In the genomic region with DNA sequence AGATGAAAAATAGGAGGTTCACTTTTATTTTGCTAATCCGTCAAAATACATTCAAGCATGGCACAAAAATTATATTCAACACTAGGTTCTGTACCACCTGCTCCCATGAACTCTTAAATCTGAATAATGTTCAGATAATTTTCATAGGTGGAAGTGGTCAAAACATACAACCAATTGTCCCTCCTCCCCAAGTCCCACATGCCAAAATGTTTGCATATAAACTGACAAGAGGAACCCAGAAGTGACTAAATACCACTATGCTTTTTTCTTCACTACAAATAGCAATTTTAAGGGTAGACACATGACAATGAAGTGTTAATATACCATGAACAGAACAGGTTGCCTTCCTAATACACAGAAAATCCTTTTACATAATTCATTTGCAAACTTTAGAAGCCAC, we compare ENCODE assay signal across 14 cellular contexts. TPM values are rescaled to one million over a fixed set of nuclear protein-coding genes. Genes with fewer than 3 reads are reported as not detected.
DNase-seq lines count a peak whose midpoint lies in the region; ATAC-seq, FAIRE-seq and TF ChIP-seq lines count a peak whose summit lies in the region.
"Had no signal": no experiment of that assay in that cellular context is flagged by ENCODE, and none has a peak within 500 bp of the region (broad histone marks: within the 10 kb centered on the region; RNA-seq: fewer than 3 reads in every experiment).

No MANE protein-coding gene starts in this region.

- no peaks in the 10 kb centered on the region for H3K27me3 ChIP-seq in BLaER1
- no peaks in the 10 kb centered on the region for H3K27me3 ChIP-seq in HCT116 (ENCODE audit: insufficient read depth, low read length)
- no peaks in the 10 kb centered on the region for H3K27me3 ChIP-seq in astrocyte (ENCODE audit: insufficient read depth, low read length)
- no peaks in the 10 kb centered on the region for H3K27me3 ChIP-seq in uterus

- peaks cover 26% of the 10 kb centered on the region for H3K4me1 ChIP-seq in BLaER1
- H3K4me1 ChIP-seq in HCT116 (ENCODE audit: control insufficient read depth in 1 of 2, insufficient read depth in 2 of 2, low read length in 2 of 2): peaks cover 0 to 20% of the 10 kb centered on the region in 2 experiments; a peak in 2 of 4 replicates
- peaks cover 3% of the 10 kb centered on the region for H3K4me1 ChIP-seq in astrocyte (ENCODE audit: insufficient read depth, low read length)
- H3K4me1 ChIP-seq in uterus: peaks cover 0 to 4% of the 10 kb centered on the region in 2 donors

- H3K79me2 ChIP-seq in HCT116 (ENCODE audit: insufficient read depth, low read length): peaks cover 42% of the 10 kb centered on the region
- peaks cover 58% of the 10 kb centered on the region for H3K79me2 ChIP-seq in astrocyte (ENCODE audit: insufficient read depth, low read length)

- H3K27ac Mint-ChIP-seq in astrocyte (ENCODE audit: unreplicated experiment) (no peak overlapping the region), natural killer cell (peak overlapping the region; percentile 37 to 100)

- POLR2A ChIA-PET in HCT116 (lab: Charles Lee): no interaction called here

- H3K9me2 ChIP-seq in HCT116 (ENCODE audit: insufficient read depth): no peaks in the 10 kb centered on the region

- H4K20me1 ChIP-seq in BLaER1 (peaks cover 82% of the 10 kb centered on the region), HCT116 (ENCODE audit: insufficient read depth) (peaks cover 35% of the 10 kb centered on the region), astrocyte (ENCODE audit: insufficient read depth, low read length) (peaks cover 76% of the 10 kb centered on the region)

- H3K9me3 ChIP-seq in BLaER1 (no peaks in the 10 kb centered on the region), HCT116 (ENCODE audit: control insufficient read depth in 1 of 2, insufficient read depth in 1 of 2, low read depth in 1 of 2, low read length in 2 of 2) (no peaks in the 10 kb centered on the region), astrocyte (ENCODE audit: insufficient read depth, low read depth, low read length) (no peaks in the 10 kb centered on the region), uterus (no peaks in the 10 kb centered on the region)

- no TSS peak for BruUV-seq in HCT116 (replicated peaks; lab: Mats Ljungman, UMichigan)

- TF ChIP-seq POLR2A in HCT116 (IDR thresholded peaks at IDR 0.05; ENCODE audit: borderline replicate concordance, extremely low read depth, insufficient read depth, insufficient read length) (no peak), uterus (IDR thresholded peaks at IDR 0.05) (no peak)

- peaks cover 13% of the 10 kb centered on the region for H3K4me1 Mint-ChIP-seq in astrocyte (ENCODE audit: low read depth, unreplicated experiment)
- peaks cover 30 to 42% of the 10 kb centered on the region in 2 donors for H3K4me1 Mint-ChIP-seq in natural killer cell

- H3K4me3 Mint-ChIP-seq in astrocyte (ENCODE audit: unreplicated experiment) (peak overlapping the region; percentile 98), natural killer cell (no peak overlapping the region)

- no peak for FAIRE-seq in astrocyte (lab: Jason Lieb, UNC)
- FAIRE-seq: G401.6, urothelium cell line had no signal

- peaks cover 13% of the 10 kb centered on the region; the same call in 1 of the 2 replicates for H3K36me3 ChIP-seq in BLaER1
- 0 out of 4 replicates have a peak, but pooled peaks cover 0 to 3% of the 10 kb centered on the region in 2 experiments for H3K36me3 ChIP-seq in HCT116 (ENCODE audit: control insufficient read depth in 1 of 2, insufficient read depth in 2 of 2, low read length in 2 of 2)
- H3K36me3 ChIP-seq in astrocyte (ENCODE audit: insufficient read depth, low read length): peaks cover 8% of the 10 kb centered on the region
- H3K36me3 ChIP-seq in uterus: no peaks in the 10 kb centered on the region

- DNase-seq in HCT116 (ENCODE audit: low read depth, low spot score): no peak
- DNase-seq in astrocyte (ENCODE audit: low read depth): no peak
- no peak for DNase-seq in natural killer cell
- no peak for DNase-seq in uterus
- no peak for DNase-seq in 8988T
- no peak for DNase-seq in coronary artery (ENCODE audit: low spot score)
- no peak for DNase-seq in NK-92 treated with Interleukin-12 subunit alpha and Interleukin-12 subunit beta, amount 100 ng/mL, for 24 hours (lab: John Stamatoyannopoulos, UW)
- DNase-seq: activated CD4-positive, CD25-positive, alpha-beta regulatory T cell; aorta; HCEC 1CT had no signal

- intact Hi-C loops in HCT116 (cut with micrococcal nuclease): no loop called here
- intact Hi-C loops in natural killer cell (cut with micrococcal nuclease): loop anchor here (5.0 kb wide), 1 partner anchor 427 kb away; a partner anchor contains a TSS
- intact Hi-C loops in uterus (cut with DNase I; ENCODE audit: low total_unique reads): no loop called here

- no peak overlapping the region for H3K4me3 ChIP-seq in BLaER1
- no peak overlapping the region for H3K4me3 ChIP-seq in HCT116 (replicated peaks in 1 of 2; ENCODE audit: low read depth in 1 of 2, low read length in 2 of 2)
- H3K4me3 ChIP-seq in astrocyte (ENCODE audit: insufficient read depth, low read depth, low read length): peak overlapping the region; percentile 30
- no peak overlapping the region for H3K4me3 ChIP-seq in uterus
- H3K4me3 ChIP-seq in coronary artery: no peak overlapping the region

- no peak overlapping the region for H3K27ac ChIP-seq in BLaER1
- H3K27ac ChIP-seq in HCT116 (ENCODE audit: low read depth, low read length): no peak overlapping the region
- no peak overlapping the region for H3K27ac ChIP-seq in astrocyte (ENCODE audit: low read depth, low read length)
- no peak overlapping the region for H3K27ac ChIP-seq in uterus
- H3K27ac ChIP-seq in coronary artery: no peak overlapping the region
- H3K27ac ChIP-seq: C4-2B had no signal

- H3K36me3 Mint-ChIP-seq in astrocyte (ENCODE audit: low read depth, unreplicated experiment): peaks cover 7% of the 10 kb centered on the region
- no peaks in the 10 kb centered on the region for H3K36me3 Mint-ChIP-seq in natural killer cell

- ATAC-seq in HCT116 (no peak), natural killer cell (no peak)

- H3K27me3 Mint-ChIP-seq in astrocyte (ENCODE audit: low read depth, unreplicated experiment): no peaks in the 10 kb centered on the region
- no peaks in the 10 kb centered on the region for H3K27me3 Mint-ChIP-seq in natural killer cell (ENCODE audit: low read depth in 2 of 2)

- peak overlapping the region; percentile 91 for H3K4me2 ChIP-seq in BLaER1
- H3K4me2 ChIP-seq in HCT116 (ENCODE audit: low read length): no peak overlapping the region
- peak overlapping the region; percentile 93 for H3K4me2 ChIP-seq in astrocyte (ENCODE audit: low read length)

- RAD21 ChIA-PET in HCT116 (lab: Charles Lee; ENCODE audit: low non-redundant PET in 1 of 2, low total read pairs in 2 of 2, uncharacterized antibody in 2 of 2, unreplicated experiment in 2 of 2): no interaction called here

- CTCF ChIA-PET in HCT116 (lab: Charles Lee): interaction anchor here (1.5 to 1.8 kb wide), 2 partner anchors 28 to 121 kb away, joined by 9 to 11 read pairs; no protein-coding TSS in a partner anchor

- H2AFZ ChIP-seq in HCT116 (ENCODE audit: low read depth, low read length, poor library complexity, severe bottlenecking): no peak overlapping the region
- H2AFZ ChIP-seq in astrocyte (ENCODE audit: low read depth, low read length): no peak overlapping the region

- H3K9me3 Mint-ChIP-seq in astrocyte (ENCODE audit: unreplicated experiment) (no peaks in the 10 kb centered on the region), natural killer cell (no peaks in the 10 kb centered on the region)

- no peak for TF ChIP-seq RAD21 in HCT116 (IDR thresholded peaks at IDR 0.05; ENCODE audit: low read depth)

- TF ChIP-seq CTCF in HCT116 (IDR thresholded peaks at IDR 0.05 in 2 of 3, conservative IDR thresholded peaks at IDR 0.05 in 1 of 3; ENCODE audit: borderline replicate concordance in 1 of 3, insufficient read depth in 1 of 3, low read depth in 2 of 3, low read length in 2 of 3): no peak
- no peak for TF ChIP-seq CTCF in astrocyte (IDR thresholded peaks at IDR 0.05; ENCODE audit: insufficient read depth, low read depth, low read length)
- TF ChIP-seq CTCF in natural killer cell (IDR thresholded peaks at IDR 0.05): no peak
- TF ChIP-seq CTCF in uterus (IDR thresholded peaks at IDR 0.05): no peak
- TF ChIP-seq CTCF in coronary artery (IDR thresholded peaks at IDR 0.05): no peak

- H3K9ac ChIP-seq in BLaER1: 0 out of 2 replicates have a peak overlapping the region, but pooled peaks have one; percentile 16
- H3K9ac ChIP-seq in HCT116 (ENCODE audit: low read length): no peak overlapping the region
- no peak overlapping the region for H3K9ac ChIP-seq in astrocyte (ENCODE audit: low read length)

TF ChIP-seq in HCT116, 20 proteins besides CTCF, POLR2A, EP300 and RAD21:
- TF ChIP-seq POLR2AphosphoS5 (IDR thresholded peaks at IDR 0.05; ENCODE audit: low read depth, low read length): peak; percentile 14; the same call in 1 of the 2 replicates
- no peak for TF ChIP-seq ZNF274 (IDR thresholded peaks at IDR 0.05; ENCODE audit: low read depth, low read length)

RNA-seq across cellular contexts. Expression of a gene that starts 3.7 kb away (rescaled TPM):
- total RNA-seq in HCT116 (2021; ENCODE audit: unreplicated experiment) (38.9 TPM), astrocyte (29.5 and 30.2 TPM in 2 replicates), natural killer cell (10 to 100 TPM; 31.5 to 35.9 (median 33.5) TPM), uterus (10 to 100 TPM in 2 of 4 donors, 1 to 10 TPM in 2; 5.9 to 44.7 (median 21.0) TPM)
- 25.2 TPM in 2 replicates for polyA plus RNA-seq in HCT116 (2012)

RNA-seq across cellular contexts. Expression of a gene that starts 14.5 kb away (rescaled TPM):
- not detected for total RNA-seq in HCT116 (2021; ENCODE audit: unreplicated experiment)
- polyA plus RNA-seq in HCT116 (2012): not detected in 2 replicates
- total RNA-seq in astrocyte: 8.9 and 11.8 TPM in 2 replicates
- total RNA-seq in natural killer cell: 10 to 100 TPM; 11.2 to 14.0 (median 13.2) TPM
- total RNA-seq in uterus: 10 to 100 TPM in 2 of 4 donors, 1 to 10 TPM in 2; 3.1 to 21.8 (median 8.9) TPM
